Comparison of ENCODE assay signal across 8 cellular contexts in genomic region chr11:2928605-2929510, GRCh38. TPM values are rescaled to one million over a fixed set of nuclear protein-coding genes. Genes with fewer than 3 reads are reported as not detected.
A peak's percentile ranks its signal among the peaks of the same experiment; 100 is the strongest.
DNase-seq lines count a peak whose midpoint lies in the region; ATAC-seq and TF ChIP-seq lines count a peak whose summit lies in the region.

A gene with protein sequence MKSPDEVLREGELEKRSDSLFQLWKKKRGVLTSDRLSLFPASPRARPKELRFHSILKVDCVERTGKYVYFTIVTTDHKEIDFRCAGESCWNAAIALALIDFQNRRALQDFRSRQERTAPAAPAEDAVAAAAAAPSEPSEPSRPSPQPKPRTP (minus strand): TSS chr11:2929420. CDS start chr11:2929364, 56 bp downstream.

- no peak within 1 kb of the TSS for H2AFZ ChIP-seq in HCT116 (ENCODE audit: low read depth, low read length, poor library complexity, severe bottlenecking)

- H3K27ac ChIP-seq in A673 (ENCODE audit: low read depth, low read length, poor library complexity, severe bottlenecking) (peak within 1 kb of the TSS; percentile 42), HCT116 (ENCODE audit: low read depth, low read length) (peak within 1 kb of the TSS; percentile 99), SK-N-MC (no peak within 1 kb of the TSS), sigmoid colon (peak within 1 kb of the TSS; percentile 5 to 57 (median 35))

- POLR2A ChIA-PET in A673 (lab: Charles Lee; ENCODE audit: low non-redundant PET) (no interaction called here), HCT116 (lab: Charles Lee) (interaction anchor here (1.4 to 4.5 kb wide), 15 partner anchors 9 to 395 kb away, joined by 3 to 50 read pairs (median 7); partner anchors contain the start of gene CDKN1C)

- 1% methylated on average over 109 of the region's 109 CpGs for WGBS in sigmoid colon, 2 donors

- H3K79me2 ChIP-seq in HCT116 (ENCODE audit: insufficient read depth, low read length), result peaks cover 30% of the 10 kb centered on the region

- intact Hi-C loops in A673 (cut with micrococcal nuclease; ENCODE audit: unreplicated experiment), result no loop called here
- intact Hi-C loops in HCT116 (cut with micrococcal nuclease), result loop anchor here (5.0 kb wide), 1 partner anchor 288 kb away; the partner anchor contains the start of gene MRGPRG
- intact Hi-C loops in sigmoid colon (cut with DNase I), result no loop called here

- H3K36me3 ChIP-seq in A673 (ENCODE audit: insufficient read depth, low read length, poor library complexity, severe bottlenecking), result no peaks in the 10 kb centered on the region
- H3K36me3 ChIP-seq in HCT116 (ENCODE audit: control insufficient read depth in 1 of 2, insufficient read depth in 2 of 2, low read length in 2 of 2), result peaks cover 0 to 15% of the 10 kb centered on the region in 2 experiments; a peak in 2 of 4 replicates
- H3K36me3 ChIP-seq in SK-N-MC (ENCODE audit: insufficient read depth, low read length), result no peaks in the 10 kb centered on the region
- no peaks in the 10 kb centered on the region for H3K36me3 ChIP-seq in sigmoid colon

- ATAC-seq in HCT116 (peak; percentile 24), GM18511 (IDR thresholded peaks at IDR 0.05; ENCODE audit: unreplicated experiment) (no peak)

- H3K9me2 ChIP-seq in HCT116 (ENCODE audit: insufficient read depth), result no peaks in the 10 kb centered on the region

- H3K4me3 ChIP-seq in A673 (ENCODE audit: low read depth, low read length, poor library complexity, severe bottlenecking) (peak within 1 kb of the TSS; percentile 59), HCT116 (replicated peaks in 1 of 2; ENCODE audit: low read depth in 1 of 2, low read length in 2 of 2) (peak within 1 kb of the TSS; percentile 61 to 93), SK-N-MC (peak within 1 kb of the TSS; percentile 73), sigmoid colon (peak within 1 kb of the TSS; percentile 8 to 53 (median 46))

- H3K4me1 ChIP-seq in A673 (ENCODE audit: insufficient read depth, low read length, poor library complexity, severe bottlenecking), result peaks cover 16% of the 10 kb centered on the region
- peaks cover 54 to 85% of the 10 kb centered on the region in 2 experiments for H3K4me1 ChIP-seq in HCT116 (ENCODE audit: control insufficient read depth in 1 of 2, insufficient read depth in 2 of 2, low read length in 2 of 2)
- peaks cover 0 to 31% (median 27%) of the 10 kb centered on the region in 4 donors for H3K4me1 ChIP-seq in sigmoid colon

- no peak for TF ChIP-seq EP300 in sigmoid colon (IDR thresholded peaks at IDR 0.05)

- RAD21 ChIA-PET in HCT116 (lab: Charles Lee; ENCODE audit: low non-redundant PET in 1 of 2, low total read pairs in 2 of 2, uncharacterized antibody in 2 of 2, unreplicated experiment in 2 of 2), result interaction anchor here (1.2 to 2.7 kb wide), 7 partner anchors 36 to 397 kb away, joined by 3 to 11 read pairs (median 4); no protein-coding TSS in a partner anchor

- no peak for TF ChIP-seq CTCF in A673 (conservative IDR thresholded peaks at IDR 0.05; ENCODE audit: low read depth, low read length)
- no peak for TF ChIP-seq CTCF in HCT116 (IDR thresholded peaks at IDR 0.05 in 2 of 3, conservative IDR thresholded peaks at IDR 0.05 in 1 of 3; ENCODE audit: borderline replicate concordance in 1 of 3, insufficient read depth in 1 of 3, low read depth in 2 of 3, low read length in 2 of 3)
- no peak for TF ChIP-seq CTCF in sigmoid colon (IDR thresholded peaks at IDR 0.05)

- H3K27me3 ChIP-seq in A673 (replicated peaks; ENCODE audit: insufficient read depth, low read depth, low read length, poor library complexity), result no peaks in the 10 kb centered on the region
- no peaks in the 10 kb centered on the region for H3K27me3 ChIP-seq in HCT116 (ENCODE audit: insufficient read depth, low read length)
- H3K27me3 ChIP-seq in sigmoid colon, result peaks cover 15 to 55% (median 36%) of the 10 kb centered on the region in 3 donors

- CTCF ChIA-PET in A673 (lab: Charles Lee), result interaction anchor here (0.7 kb wide), 1 partner anchor 166 kb away, joined by 3 read pairs; no protein-coding TSS in a partner anchor
- CTCF ChIA-PET in HCT116 (lab: Charles Lee), result interaction anchor here (0.7 to 2.4 kb wide), 10 partner anchors 25 to 508 kb away, joined by 3 to 58 read pairs (median 7); no protein-coding TSS in a partner anchor

- BruUV-seq in A673 (replicated peaks; lab: Mats Ljungman, UMichigan) (TSS peak; percentile 97), HCT116 (replicated peaks; lab: Mats Ljungman, UMichigan) (TSS peak; percentile 75)

- peak; percentile 96 for TF ChIP-seq POLR2A in HCT116 (IDR thresholded peaks at IDR 0.05; ENCODE audit: borderline replicate concordance, extremely low read depth, insufficient read depth, insufficient read length)
- peak in 1 of 2 donors; percentile 44 for TF ChIP-seq POLR2A in sigmoid colon (IDR thresholded peaks at IDR 0.05)

- peak; percentile 68 for DNase-seq in A673 (ENCODE audit: low spot score)
- DNase-seq in HCT116 (ENCODE audit: low read depth, low spot score), result peak; percentile 41
- no peak for DNase-seq in SK-N-MC (ENCODE audit: low read depth, low spot score)
- DNase-seq in amniotic epithelial cell (ENCODE audit: low read depth), result peak; percentile 58
- peak; percentile 83 for DNase-seq in hepatic stellate cell (ENCODE audit: low spot score)
- peak; percentile 71 for DNase-seq in sigmoid colon
- no peak for DNase-seq in NCI-H2107 (lab: John Stamatoyannopoulos, UW)

- peaks cover 14% of the 10 kb centered on the region; the same call in 1 of the 2 replicates for H4K20me1 ChIP-seq in HCT116 (ENCODE audit: insufficient read depth)

- H3K9ac ChIP-seq in HCT116 (ENCODE audit: low read length) (peak within 1 kb of the TSS; percentile 97), SK-N-MC (ENCODE audit: insufficient read length) (no peak within 1 kb of the TSS)

- peak within 1 kb of the TSS; percentile 89 for H3K4me2 ChIP-seq in HCT116 (ENCODE audit: low read length)

- no peak for TF ChIP-seq RAD21 in HCT116 (IDR thresholded peaks at IDR 0.05; ENCODE audit: low read depth)

- H3K9me3 ChIP-seq in A673 (ENCODE audit: low read depth, low read length, poor library complexity, severe bottlenecking) (no peaks in the 10 kb centered on the region), HCT116 (ENCODE audit: control insufficient read depth in 1 of 2, insufficient read depth in 1 of 2, low read depth in 1 of 2, low read length in 2 of 2) (no peaks in the 10 kb centered on the region), SK-N-MC (ENCODE audit: low read depth, low read length) (no peaks in the 10 kb centered on the region), sigmoid colon (no peaks in the 10 kb centered on the region)

TF ChIP-seq in HCT116, 20 proteins besides CTCF, POLR2A, EP300 and RAD21:
- TF ChIP-seq YY1 (IDR thresholded peaks at IDR 0.05; ENCODE audit: extremely low read depth, insufficient replicate concordance, low read depth, low read length), result peak; percentile 47
- no peak for TF ChIP-seq EZH2phosphoT487 (IDR thresholded peaks at IDR 0.05; ENCODE audit: borderline replicate concordance)
- no peak for TF ChIP-seq ZNF274 (IDR thresholded peaks at IDR 0.05; ENCODE audit: low read depth, low read length)
- TF ChIP-seq POLR2AphosphoS5 (IDR thresholded peaks at IDR 0.05; ENCODE audit: low read depth, low read length), result peak; percentile 99
- TF ChIP-seq ZFX (IDR thresholded peaks at IDR 0.05), result 0 out of 2 replicates have a peak, but pooled peaks have one; percentile 23
- TF ChIP-seq EGR1 (IDR thresholded peaks at IDR 0.05; ENCODE audit: low read depth), result no peak
- TF ChIP-seq, protein P1, sequence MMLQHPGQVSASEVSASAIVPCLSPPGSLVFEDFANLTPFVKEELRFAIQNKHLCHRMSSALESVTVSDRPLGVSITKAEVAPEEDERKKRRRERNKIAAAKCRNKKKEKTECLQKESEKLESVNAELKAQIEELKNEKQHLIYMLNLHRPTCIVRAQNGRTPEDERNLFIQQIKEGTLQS (IDR thresholded peaks at IDR 0.05), result no peak
- TF ChIP-seq, protein P2, sequence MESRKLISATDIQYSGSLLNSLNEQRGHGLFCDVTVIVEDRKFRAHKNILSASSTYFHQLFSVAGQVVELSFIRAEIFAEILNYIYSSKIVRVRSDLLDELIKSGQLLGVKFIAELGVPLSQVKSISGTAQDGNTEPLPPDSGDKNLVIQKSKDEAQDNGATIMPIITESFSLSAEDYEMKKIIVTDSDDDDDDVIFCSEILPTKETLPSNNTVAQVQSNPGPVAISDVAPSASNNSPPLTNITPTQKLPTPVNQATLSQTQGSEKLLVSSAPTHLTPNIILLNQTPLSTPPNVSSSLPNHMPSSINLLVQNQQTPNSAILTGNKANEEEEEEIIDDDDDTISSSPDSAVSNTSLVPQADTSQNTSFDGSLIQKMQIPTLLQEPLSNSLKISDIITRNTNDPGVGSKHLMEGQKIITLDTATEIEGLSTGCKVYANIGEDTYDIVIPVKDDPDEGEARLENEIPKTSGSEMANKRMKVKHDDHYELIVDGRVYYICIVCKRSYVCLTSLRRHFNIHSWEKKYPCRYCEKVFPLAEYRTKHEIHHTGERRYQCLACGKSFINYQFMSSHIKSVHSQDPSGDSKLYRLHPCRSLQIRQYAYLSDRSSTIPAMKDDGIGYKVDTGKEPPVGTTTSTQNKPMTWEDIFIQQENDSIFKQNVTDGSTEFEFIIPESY (IDR thresholded peaks at IDR 0.05; ENCODE audit: extremely low read depth, insufficient replicate concordance, low read length), result no peak
- no peak for TF ChIP-seq CEBPB (IDR thresholded peaks at IDR 0.05; ENCODE audit: low read depth)
- TF ChIP-seq SP1 (IDR thresholded peaks at IDR 0.05; ENCODE audit: low read depth), result no peak

RNA-seq across cellular contexts. Expression of the gene that starts here (rescaled TPM):
- total RNA-seq in A673 (2021) (25.0 and 33.7 TPM in 2 replicates), HCT116 (2021; ENCODE audit: unreplicated experiment) (309 TPM), sigmoid colon (1 to 10 TPM in 1 of 4 donors, not detected in 3; 1.7 TPM)
- polyA plus RNA-seq in HCT116 (2012), result 446 and 495 TPM in 2 replicates
- polyA plus RNA-seq in sigmoid colon, result 10 to 100 TPM; 33.0 to 37.9 (median 37.8) TPM

Comparison
In these comparisons a context has a peak if more than half of its experiments do, and no peak if none do; other contexts are left out.
1. DNase-seq: peak in A673 (single experiment), HCT116 (single experiment), amniotic epithelial cell (single experiment), hepatic stellate cell (single experiment) and sigmoid colon (single experiment); none in SK-N-MC (single experiment) and NCI-H2107 (single experiment).
2. Peak in every context shown above with its lines, with median percentiles within 50 percentile points of each other: H3K4me3 ChIP-seq.